ENCODE assay signal across 14 cellular contexts in genomic region chrX:73561791-73562190, GRCh38. TPM values are rescaled to one million over a fixed set of nuclear protein-coding genes. Genes with fewer than 3 reads are reported as not detected.
DNase-seq lines count a peak whose midpoint lies in the region; ATAC-seq and TF ChIP-seq lines count a peak whose summit lies in the region.
"Had no signal": no experiment of that assay in that cellular context is flagged by ENCODE, and none has a peak within 500 bp of the region (broad histone marks: within the 10 kb centered on the region; RNA-seq: fewer than 3 reads in every experiment).

No MANE protein-coding gene starts in this region.

- no peak overlapping the region for H2AFZ ChIP-seq in neural progenitor cell (replicated peaks)

- H3K4me1 Mint-ChIP-seq in T-helper 17 cell (peaks cover 11% of the 10 kb centered on the region), neural progenitor cell (peaks cover 3% of the 10 kb centered on the region)

- H3K9me3 Mint-ChIP-seq in neural progenitor cell = no peaks in the 10 kb centered on the region

- TF ChIP-seq CTCF in AG10803 (conservative IDR thresholded peaks at IDR 0.05; ENCODE audit: low read length) = no peak
- TF ChIP-seq CTCF in GM12865 (IDR thresholded peaks at IDR 0.05; ENCODE audit: insufficient read depth, low read depth, low read length, missing control alignments) = no peak
- no peak for TF ChIP-seq CTCF in WERI-Rb-1 (IDR thresholded peaks at IDR 0.05; ENCODE audit: low read depth, low read length)
- TF ChIP-seq CTCF in neural progenitor cell (IDR thresholded peaks at IDR 0.05) = no peak

- H3K27ac Mint-ChIP-seq in T-helper 17 cell (peak overlapping the region; percentile 98), neural progenitor cell (no peak overlapping the region)

- H3K27me3 Mint-ChIP-seq in T-helper 17 cell (no peaks in the 10 kb centered on the region), neural progenitor cell (ENCODE audit: insufficient read depth, low read depth) (no peaks in the 10 kb centered on the region)

- H4K20me1 ChIP-seq in neural progenitor cell (ENCODE audit: low read depth) = no peaks in the 10 kb centered on the region

- H3K36me3 Mint-ChIP-seq in T-helper 17 cell (ENCODE audit: low read depth) (no peaks in the 10 kb centered on the region), neural progenitor cell (no peaks in the 10 kb centered on the region)

- H3K36me3 ChIP-seq in WERI-Rb-1 = no peaks in the 10 kb centered on the region
- H3K36me3 ChIP-seq in neural progenitor cell = no peaks in the 10 kb centered on the region
- H3K36me3 ChIP-seq: heart left ventricle had no signal

- peaks cover 11% of the 10 kb centered on the region for H3K27me3 ChIP-seq in WERI-Rb-1 (ENCODE audit: insufficient read depth, low read depth, severe bottlenecking)
- no peaks in the 10 kb centered on the region for H3K27me3 ChIP-seq in neural progenitor cell
- H3K27me3 ChIP-seq: heart left ventricle had no signal

- H3K4me3 ChIP-seq in AG10803 (ENCODE audit: low read length) (no peak overlapping the region), GM12865 (ENCODE audit: low read depth, low read length) (peak overlapping the region; percentile 85; the same call in 1 of the 2 replicates), WERI-Rb-1 (ENCODE audit: low read depth, low read length) (no peak overlapping the region), neural progenitor cell (no peak overlapping the region)

- H3K4me3 Mint-ChIP-seq in T-helper 17 cell = no peak overlapping the region
- no peak overlapping the region for H3K4me3 Mint-ChIP-seq in neural progenitor cell

- no peaks in the 10 kb centered on the region for H3F3A ChIP-seq in neural progenitor cell (ENCODE audit: low read depth)

- no peak overlapping the region for H3K4me2 ChIP-seq in neural progenitor cell

- ATAC-seq in T-helper 17 cell = no peak

- DNase-seq in AG10803 (ENCODE audit: low read depth) (peak; percentile 34), GM12865 (ENCODE audit: low read depth) (no peak), T-helper 17 cell (no peak), fibroblast of peridontal ligament (ENCODE audit: extremely low read depth) (peak; percentile 28), WERI-Rb-1 (no peak), substantia nigra (lab: John Stamatoyannopoulos, UW) (no peak), neural progenitor cell (ENCODE audit: low spot score) (no peak), NCI-H446 treated with DMSO at 0.1 percent for 48 hours (lab: John Stamatoyannopoulos, UW) (no peak)
- DNase-seq: activated CD4-positive, alpha-beta T cell treated with anti-CD3 and anti-CD28 coated beads, Interleukin-2, amount 50 U/mL, for 4 hours; DMS153; GOT3; heart left ventricle; NCI-H187; SHP77 had no signal

- H3K9ac ChIP-seq in neural progenitor cell = no peak overlapping the region

- H3K4me1 ChIP-seq in neural progenitor cell = no peaks in the 10 kb centered on the region

- peaks cover 24% of the 10 kb centered on the region for H3K79me2 ChIP-seq in neural progenitor cell (ENCODE audit: low read depth)

- H3K9me3 ChIP-seq in T-helper 17 cell (ENCODE audit: control insufficient read depth, low read length, poor library complexity, severe bottlenecking) = no peaks in the 10 kb centered on the region
- H3K9me3 ChIP-seq in WERI-Rb-1 (ENCODE audit: severe bottlenecking) = no peaks in the 10 kb centered on the region
- H3K9me3 ChIP-seq in neural progenitor cell (ENCODE audit: low read depth) = peaks cover 4% of the 10 kb centered on the region
- H3K9me3 ChIP-seq: heart left ventricle had no signal

- H3K27ac ChIP-seq in WERI-Rb-1 = no peak overlapping the region
- H3K27ac ChIP-seq in substantia nigra (ENCODE audit: low read depth, low read length, poor library complexity, severe bottlenecking) = no peak overlapping the region
- H3K27ac ChIP-seq in neural progenitor cell = no peak overlapping the region

RNA-seq across cellular contexts. Expression of gene CHIC1, which starts 1.2 kb away (rescaled TPM):
- 1 to 10 TPM; 8.8 to 9.2 TPM for total RNA-seq in T-helper 17 cell
- total RNA-seq in neural progenitor cell (ENCODE audit: low replicate concordance) = 9.8 and 17.8 TPM in 2 replicates

Comparison
In these comparisons a context has a peak if more than half of its experiments do, and no peak if none do; other contexts are left out.
1. DNase-seq: peak in AG10803 (single experiment) and fibroblast of peridontal ligament (single experiment); none in GM12865 (single experiment), T-helper 17 cell (0 of 3), WERI-Rb-1 (single experiment), substantia nigra (0 of 49), neural progenitor cell (single experiment) and NCI-H446 treated with DMSO at 0.1 percent for 48 hours (single experiment).